Comparison of ENCODE assay signal across 17 cellular contexts in genomic region chr1:89894210-89894668, GRCh38.
DNase-seq lines count a peak whose midpoint lies in the region; ATAC-seq, FAIRE-seq and TF ChIP-seq lines count a peak whose summit lies in the region.
"Had no signal": no experiment of that assay in that cellular context is flagged by ENCODE, and none has a peak within 500 bp of the region (broad histone marks: within the 10 kb centered on the region; RNA-seq: fewer than 3 reads in every experiment).

No MANE protein-coding gene starts in this region.

- WGBS in mesodermal cell (ENCODE audit: insufficient coverage in 2 of 2), 2 experiments = no CpG with 5 or more reads among the region's 1 CpG

- ATAC-seq in HG02759 (IDR thresholded peaks at IDR 0.05; ENCODE audit: unreplicated experiment) = no peak

- intact Hi-C loops in colonic mucosa (cut with DNase I) = no loop called here

- no peaks in the 10 kb centered on the region for H3K27me3 ChIP-seq in colonic mucosa
- H3K27me3 ChIP-seq: heart left ventricle had no signal

- peaks cover 3% of the 10 kb centered on the region for H3K36me3 ChIP-seq in mesodermal cell (ENCODE audit: control insufficient read depth, insufficient read depth, low read length)
- H3K36me3 ChIP-seq in colonic mucosa = no peaks in the 10 kb centered on the region
- H3K36me3 ChIP-seq: heart left ventricle, thoracic aorta had no signal

- peak overlapping the region; percentile 46 for H3K27ac ChIP-seq in mesodermal cell (ENCODE audit: low read depth, low read length, severe bottlenecking)
- no peak overlapping the region for H3K27ac ChIP-seq in colonic mucosa
- H3K27ac ChIP-seq: heart left ventricle, KMS-11, thoracic aorta had no signal

- no peak overlapping the region for H3K9ac ChIP-seq in colonic mucosa (ENCODE audit: low read depth in 2 of 2, low read length in 2 of 2)
- H3K9ac ChIP-seq: KMS-11 had no signal

- H3K4me3 ChIP-seq in cardiac fibroblast (replicated peaks in 1 of 2; ENCODE audit: low read depth in 2 of 2, low read length in 2 of 2) (no peak overlapping the region), mesodermal cell (ENCODE audit: extremely low read depth, insufficient read depth, low read length, poor library complexity, severe bottlenecking) (no peak overlapping the region), colonic mucosa (no peak overlapping the region)
- H3K4me3 ChIP-seq: HAP-1, heart left ventricle, thoracic aorta had no signal

- DNase-seq in AG09319 (ENCODE audit: extremely low read depth, low read depth) = peak; percentile 40
- peak; percentile 69 for DNase-seq in OCI-M1 (lab: John Stamatoyannopoulos, UW)
- peak; percentile 90 to 91 for DNase-seq in cardiac fibroblast (ENCODE audit: low read depth in 2 of 2)
- no peak for DNase-seq in GM12892 (ENCODE audit: insufficient read length)
- DNase-seq in occipital lobe (lab: John Stamatoyannopoulos, UW) = no peak
- DNase-seq in colonic mucosa = no peak
- DNase-seq: activated CD4-positive, CD25-positive, alpha-beta regulatory T cell; activated T-cell treated with anti-CD3 and anti-CD28 coated beads, Interleukin-2, amount 50 U/mL, for 48 hours; cerebellar nuclear complex; heart left ventricle; right cardiac atrium; RPMI8226 had no signal

- no peak for TF ChIP-seq POLR2A in GM12892 (IDR thresholded peaks at IDR 0.05; ENCODE audit: low read depth, low read length)

- H3K9me3 ChIP-seq in mesodermal cell (ENCODE audit: control insufficient read depth, low read length) (no peaks in the 10 kb centered on the region), colonic mucosa (no peaks in the 10 kb centered on the region)
- H3K9me3 ChIP-seq: HAP-1, heart left ventricle, thoracic aorta had no signal

- no peak for FAIRE-seq in GM12892 (lab: Jason Lieb, UNC)

- TF ChIP-seq CTCF in AG09319 (IDR thresholded peaks at IDR 0.05; ENCODE audit: low read depth, low read length) (no peak), cardiac fibroblast (IDR thresholded peaks at IDR 0.05; ENCODE audit: low read depth, low read length) (no peak), colonic mucosa (IDR thresholded peaks at IDR 0.05) (no peak)

- peaks cover 32% of the 10 kb centered on the region for H3K4me1 ChIP-seq in mesodermal cell (ENCODE audit: control insufficient read depth, insufficient read depth, low read length, poor library complexity, severe bottlenecking)
- no peaks in the 10 kb centered on the region for H3K4me1 ChIP-seq in colonic mucosa

Comparison
In these comparisons a context has a peak if more than half of its experiments do, and no peak if none do; other contexts are left out.
1. DNase-seq: peak in AG09319 (single experiment), OCI-M1 (single experiment) and cardiac fibroblast (2 of 2); none in GM12892 (single experiment), occipital lobe (single experiment) and colonic mucosa (single experiment).